In the genomic region with DNA sequence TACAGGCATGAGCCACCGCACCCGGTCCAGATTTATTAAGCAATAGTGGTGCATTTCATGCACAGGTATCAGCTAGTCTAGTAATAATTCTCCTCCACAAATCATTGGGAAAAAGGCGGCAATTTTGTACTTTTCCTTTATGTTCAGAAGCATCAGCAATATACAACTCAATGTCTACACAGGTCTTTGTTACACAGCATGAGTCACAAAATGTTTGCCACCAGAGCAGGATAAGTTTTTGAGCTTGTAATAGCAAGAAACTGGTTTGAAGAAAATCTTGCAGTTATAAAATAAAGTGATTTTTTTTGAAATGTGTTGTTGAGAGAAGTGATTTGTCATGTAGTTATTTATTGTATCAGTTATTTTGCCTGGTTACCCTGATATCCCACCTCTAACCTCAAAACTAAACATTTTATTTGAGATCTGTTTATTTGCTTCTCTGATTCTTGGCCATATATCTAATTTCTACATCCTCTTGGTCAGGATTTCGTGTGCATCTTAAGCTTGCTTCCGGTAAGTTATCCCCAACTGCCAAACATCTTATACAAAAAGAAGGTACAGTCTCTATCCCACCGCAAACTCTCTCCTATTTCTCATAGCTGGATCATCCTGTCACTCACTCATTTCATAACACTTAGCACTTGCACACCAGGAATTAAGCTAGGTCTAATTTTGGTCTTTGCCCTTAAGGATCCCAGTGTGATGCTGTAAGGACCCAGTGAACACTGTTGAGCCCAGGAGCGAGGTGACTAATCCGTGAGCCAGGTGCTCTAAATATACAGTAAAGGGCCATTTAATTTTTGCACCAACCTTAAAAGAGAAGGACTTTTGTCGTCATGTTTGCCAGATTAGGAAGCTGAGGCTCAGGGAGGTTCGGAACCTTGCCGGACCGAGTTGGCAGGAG, we compare ENCODE assay signal across 8 cellular contexts. TPM values are rescaled to one million over a fixed set of nuclear protein-coding genes. Genes with fewer than 3 reads are reported as not detected.
A peak's percentile ranks its signal among the peaks of the same experiment; 100 is the strongest.
DNase-seq lines count a peak whose midpoint lies in the region; ATAC-seq, FAIRE-seq and TF ChIP-seq lines count a peak whose summit lies in the region.

No MANE protein-coding gene starts in this region.

- TF ChIP-seq RAD21 in GM12878 (IDR thresholded peaks at IDR 0.05; ENCODE audit: insufficient read depth, low read depth, low read length), result no peak

- H3K4me3 Mint-ChIP-seq in Calu3 (ENCODE audit: low read depth, unreplicated experiment), result peak overlapping the region; percentile 78

- peaks cover 25% of the 10 kb centered on the region for H3K79me2 ChIP-seq in GM12878 (ENCODE audit: control insufficient read depth, insufficient read depth, low read length)

- H3K9ac ChIP-seq in GM12878 (ENCODE audit: control insufficient read depth, insufficient read depth, low read length) (peak overlapping the region; percentile 77), mucosa of rectum (ENCODE audit: low read depth in 1 of 2, low read length in 2 of 2) (peak overlapping the region; percentile 57 to 60)

- 11% methylated on average over 12 of the region's 12 CpGs for WGBS in GM12878 (ENCODE audit: insufficient coverage, insufficient replicate concordance, low lambda C conversion rate, missing lambda C conversion rate)

- SMC1A ChIA-PET in GM12878 (lab: Charles Lee; ENCODE audit: uncharacterized antibody, unreplicated experiment), result interaction anchor here (0.6 to 13.4 kb wide), 11 partner anchors 8 to 210 kb away, joined by 3 to 231 read pairs (median 4); partner anchors contain the start of genes NCAPH and SNRNP200

- H3K4me1 ChIP-seq in GM12878 (ENCODE audit: control insufficient read depth, insufficient read depth, low read length) (peaks cover 32% of the 10 kb centered on the region), mucosa of rectum (ENCODE audit: control insufficient read depth in 2 of 2, insufficient read depth in 2 of 2, low read length in 2 of 2) (peaks cover 5 to 12% of the 10 kb centered on the region in 2 donors)

- RAD21 ChIA-PET in GM12878 (lab: Charles Lee; ENCODE audit: unreplicated experiment), result interaction anchor here (1.0 to 4.7 kb wide), 13 partner anchors 9 to 537 kb away, joined by 3 to 44 read pairs (median 6); partner anchors contain the start of genes ANKRD39, NCAPH, SNRNP200 and STARD7

- DNase-seq in Calu3, result no peak
- no peak for DNase-seq in GM12878 (ENCODE audit: low read depth, low spot score)
- no peak for DNase-seq in NCI-H345 (lab: John Stamatoyannopoulos, UW)
- no peak for DNase-seq in caudate nucleus (lab: John Stamatoyannopoulos, UW)
- DNase-seq in middle frontal gyrus (ENCODE audit: extremely low spot score, low spot score), result no peak

- CTCF ChIA-PET in Calu3 (lab: Charles Lee), result interaction anchor here (0.5 to 1.6 kb wide), 6 partner anchors 15 to 214 kb away, joined by 3 to 6 read pairs (median 4); partner anchors contain the start of gene NCAPH
- CTCF ChIA-PET in GM12878 (lab: Yijun Ruan, JAX), result interaction anchor here (0.8 to 2.6 kb wide), 16 partner anchors 12 to 328 kb away, joined by 3 to 8 read pairs (median 4); partner anchors contain the start of genes ANKRD36C, SNRNP200 and STARD7

- ATAC-seq in HG03378 (IDR thresholded peaks at IDR 0.05; ENCODE audit: unreplicated experiment), result peak; percentile 6
- ATAC-seq in GM12878, result peak; percentile 9
- no peak for ATAC-seq in GM21360 (IDR thresholded peaks at IDR 0.05; ENCODE audit: unreplicated experiment)

- H3K9me3 Mint-ChIP-seq in Calu3 (ENCODE audit: low read depth, unreplicated experiment), result no peaks in the 10 kb centered on the region

- intact Hi-C loops in Calu3 (cut with micrococcal nuclease; ENCODE audit: unreplicated experiment), result no loop called here
- intact Hi-C loops in GM12878 (cut with micrococcal nuclease; ENCODE audit: unreplicated experiment), result loop anchor here (2.0 to 5.0 kb wide), 3 partner anchors 14 to 113 kb away; partner anchors contain the start of genes CIAO1, STARD7 and TMEM127

- H3K27me3 Mint-ChIP-seq in Calu3 (ENCODE audit: unreplicated experiment), result peaks cover 50% of the 10 kb centered on the region

- H3K27ac ChIP-seq in GM12878 (ENCODE audit: control insufficient read depth, insufficient read depth), result peak overlapping the region; percentile 88
- H3K27ac ChIP-seq in mucosa of rectum (ENCODE audit: low read depth in 2 of 2, low read length in 2 of 2), result peak overlapping the region in 1 of 2 donors; percentile 67
- H3K27ac ChIP-seq in caudate nucleus (ENCODE audit: low read depth, low read length), result no peak overlapping the region

- in situ Hi-C loops in GM12878 (cut with MboI), result no loop called here

- no peak for TF ChIP-seq EP300 in GM12878 (IDR thresholded peaks at IDR 0.05; ENCODE audit: borderline replicate concordance in 1 of 2, control insufficient read depth in 1 of 2, low read depth in 2 of 2, low read length in 2 of 2)

- peak overlapping the region; percentile 95 for H3K4me2 ChIP-seq in GM12878 (ENCODE audit: control insufficient read depth, insufficient read depth)

- peak overlapping the region; percentile 90 for H3K4me3 ChIP-seq in GM12878
- peak overlapping the region; percentile 58 to 74 for H3K4me3 ChIP-seq in mucosa of rectum (ENCODE audit: low read length in 2 of 2)

- H3K9me3 ChIP-seq in GM12878 (replicated peaks; ENCODE audit: control insufficient read depth, insufficient read depth, low read length) (no peaks in the 10 kb centered on the region), mucosa of rectum (ENCODE audit: control insufficient read depth in 2 of 2, low read length in 2 of 2) (no peaks in the 10 kb centered on the region)

- H3K27ac Mint-ChIP-seq in Calu3 (ENCODE audit: unreplicated experiment), result no peak overlapping the region

- no peak for TF ChIP-seq POLR2A in GM12878 (IDR thresholded peaks at IDR 0.05; ENCODE audit: low read depth, low read length)

- POLR2A ChIA-PET in GM12878 (lab: Charles Lee), result interaction anchor here (0.5 to 7.7 kb wide), 18 partner anchors 10 to 217 kb away, joined by 3 to 151 read pairs (median 4); partner anchors contain the start of genes NCAPH, SNRNP200 and STARD7

- FAIRE-seq in GM12878 (lab: Jason Lieb, UNC), result no peak

- no peaks in the 10 kb centered on the region for H3K27me3 ChIP-seq in GM12878 (replicated peaks in 1 of 2; ENCODE audit: control insufficient read depth in 2 of 2, insufficient read depth in 2 of 2, low read length in 1 of 2)
- H3K27me3 ChIP-seq in mucosa of rectum (ENCODE audit: control insufficient read depth in 2 of 2, insufficient read depth in 2 of 2, low read length in 2 of 2), result peaks cover 22 to 28% of the 10 kb centered on the region in 2 donors

- no TSS peak for BruUV-seq in Calu3 (replicated peaks; lab: Mats Ljungman, UMichigan)
- BruUV-seq in GM12878 (replicated peaks; lab: Mats Ljungman, UMichigan), result no TSS peak

- peak overlapping the region; percentile 89 for H2AFZ ChIP-seq in GM12878 (ENCODE audit: control insufficient read depth, low read depth, low read length)

- H3K36me3 Mint-ChIP-seq in Calu3 (ENCODE audit: insufficient read depth, unreplicated experiment), result peaks cover 22% of the 10 kb centered on the region

- TF ChIP-seq CTCF in Calu3 (IDR thresholded peaks at IDR 0.05; ENCODE audit: unreplicated experiment) (no peak), GM12878 (IDR thresholded peaks at IDR 0.05 in 2 of 3, conservative IDR thresholded peaks at IDR 0.05 in 1 of 3; ENCODE audit: control insufficient read depth in 2 of 3, extremely low read depth in 1 of 3, insufficient read depth in 1 of 3, low read depth in 3 of 3, low read length in 3 of 3) (no peak)

- no peaks in the 10 kb centered on the region for H3K4me1 Mint-ChIP-seq in Calu3 (ENCODE audit: low read depth, unreplicated experiment)

- H3K36me3 ChIP-seq in GM12878 (ENCODE audit: control insufficient read depth in 2 of 2, insufficient read depth in 2 of 2, low read length in 1 of 2), result no peaks in the 10 kb centered on the region
- no peaks in the 10 kb centered on the region for H3K36me3 ChIP-seq in mucosa of rectum (ENCODE audit: control insufficient read depth in 2 of 2, insufficient read depth in 2 of 2, low read length in 2 of 2)

- H4K20me1 ChIP-seq in GM12878 (ENCODE audit: control insufficient read depth, insufficient read depth), result no peaks in the 10 kb centered on the region

RNA-seq across cellular contexts. Expression of gene ITPRIPL1, which starts 4.5 kb away (rescaled TPM):
- total RNA-seq in Calu3 (2022) (1.2 and 1.7 TPM in 2 replicates), GM12878 (2014; rRNA removed) (28.7 and 29.6 TPM in 2 replicates), GM12878 (2014; rRNA removed; fragmentation: Illumina TruSeq; extraction: Trizol) (16.8 and 17.1 TPM in 2 replicates), GM12878 (2021) (23.8 and 28.7 TPM in 2 replicates)
- 16.9 and 20.9 TPM in 2 replicates for total RNA-seq in GM12878 (2013; cell fraction: nucleolus; rRNA removed)
- 5.3 TPM for polyA plus RNA-seq in GM12878 (2011; ENCODE audit: low read depth)
- polyA plus RNA-seq in GM12878 (2011; rRNA removed) (6.8 and 11.7 TPM in 2 replicates), GM12878 (2014; fragmentation: Illumina TruSeq; extraction: Trizol) (16.1 and 20.6 TPM in 2 replicates), GM12878 (2014; fragmentation: Nextera tagmentation; extraction: Ambion mirVana) (1 to 10 TPM; 4.9 to 5.7 TPM), GM12878 (2014; rRNA removed) (16.8 and 18.8 TPM in 2 replicates), GM12878 (2016; fragmentation: Nextera tagmentation; extraction: Ambion mirVana) (1 to 10 TPM; 9.9 TPM)
- polyA plus RNA-seq in GM12878 (2011; cell fraction: cytosol; rRNA removed), result 15.0 and 15.6 TPM in 2 replicates
- 6.4 and 7.1 TPM in 2 replicates for polyA plus RNA-seq in GM12878 (2011; cell fraction: nucleus; rRNA removed)
- polyA plus RNA-seq in GM12878 (2012), result 7.8 and 9.6 TPM in 2 replicates
- 14.0 and 19.4 TPM in 2 replicates for polyA minus RNA-seq in GM12878 (2011; rRNA and poly(A)+ RNA removed)
- polyA minus RNA-seq in GM12878 (2011; cell fraction: cytosol; rRNA and poly(A)+ RNA removed), result 6.3 and 6.8 TPM in 2 replicates
- polyA minus RNA-seq in GM12878 (2011; cell fraction: nucleus; rRNA and poly(A)+ RNA removed), result 4.2 and 9.0 TPM in 2 replicates

RNA-seq across cellular contexts. Expression of gene NCAPH, which starts 15.0 kb away (rescaled TPM):
- total RNA-seq in Calu3 (2022), result 39.7 and 47.3 TPM in 2 replicates
- total RNA-seq in GM12878 (2013; cell fraction: nucleolus; rRNA removed), result 23.0 and 28.6 TPM in 2 replicates
- 58.1 and 66.4 TPM in 2 replicates for total RNA-seq in GM12878 (2014; rRNA removed)
- 63.6 and 64.5 TPM in 2 replicates for total RNA-seq in GM12878 (2014; rRNA removed; fragmentation: Illumina TruSeq; extraction: Trizol)
- 67.0 and 71.0 TPM in 2 replicates for total RNA-seq in GM12878 (2021)
- polyA plus RNA-seq in GM12878 (2011; ENCODE audit: low read depth), result 21.2 TPM
- polyA plus RNA-seq in GM12878 (2011; rRNA removed), result 67.7 and 71.2 TPM in 2 replicates
- polyA plus RNA-seq in GM12878 (2011; cell fraction: cytosol; rRNA removed), result 71.1 and 75.5 TPM in 2 replicates
- 65.1 and 68.2 TPM in 2 replicates for polyA plus RNA-seq in GM12878 (2011; cell fraction: nucleus; rRNA removed)
- 17.5 and 27.0 TPM in 2 replicates for polyA plus RNA-seq in GM12878 (2012)
- 90.1 and 107 TPM in 2 replicates for polyA plus RNA-seq in GM12878 (2014; fragmentation: Illumina TruSeq; extraction: Trizol)
- polyA plus RNA-seq in GM12878 (2014; fragmentation: Nextera tagmentation; extraction: Ambion mirVana), result 10 to 100 TPM; 42.6 to 45.8 TPM
- 66.2 and 71.4 TPM in 2 replicates for polyA plus RNA-seq in GM12878 (2014; rRNA removed)
- polyA plus RNA-seq in GM12878 (2016; fragmentation: Nextera tagmentation; extraction: Ambion mirVana), result 10 to 100 TPM; 69.6 to 73.4 TPM
- 57.9 and 60.6 TPM in 2 replicates for polyA minus RNA-seq in GM12878 (2011; rRNA and poly(A)+ RNA removed)
- polyA minus RNA-seq in GM12878 (2011; cell fraction: cytosol; rRNA and poly(A)+ RNA removed), result 21.6 and 31.8 TPM in 2 replicates
- 21.2 and 28.6 TPM in 2 replicates for polyA minus RNA-seq in GM12878 (2011; cell fraction: nucleus; rRNA and poly(A)+ RNA removed)

RNA-seq across cellular contexts. Expression of gene SNRNP200, which starts 15.2 kb away (rescaled TPM):
- 140 and 143 TPM in 2 replicates for total RNA-seq in Calu3 (2022)
- total RNA-seq in GM12878 (2013; cell fraction: nucleolus; rRNA removed), result 125 and 137 TPM in 2 replicates
- total RNA-seq in GM12878 (2014; rRNA removed), result 68.7 and 72.9 TPM in 2 replicates
- 59.2 and 61.9 TPM in 2 replicates for total RNA-seq in GM12878 (2014; rRNA removed; fragmentation: Illumina TruSeq; extraction: Trizol)
- total RNA-seq in GM12878 (2021), result 147 and 158 TPM in 2 replicates
- polyA plus RNA-seq in GM12878 (2011; ENCODE audit: low read depth), result 99.9 TPM
- 106 and 176 TPM in 2 replicates for polyA plus RNA-seq in GM12878 (2011; rRNA removed)
- polyA plus RNA-seq in GM12878 (2011; cell fraction: cytosol; rRNA removed), result 277 and 280 TPM in 2 replicates
- 305 and 387 TPM in 2 replicates for polyA plus RNA-seq in GM12878 (2011; cell fraction: nucleus; rRNA removed)
- polyA plus RNA-seq in GM12878 (2012), result 117 and 126 TPM in 2 replicates
- 111 and 157 TPM in 2 replicates for polyA plus RNA-seq in GM12878 (2014; fragmentation: Illumina TruSeq; extraction: Trizol)
- polyA plus RNA-seq in GM12878 (2014; fragmentation: Nextera tagmentation; extraction: Ambion mirVana), result 10 to 100 TPM; 61.6 to 64.6 TPM
- 145 and 147 TPM in 2 replicates for polyA plus RNA-seq in GM12878 (2014; rRNA removed)
- polyA plus RNA-seq in GM12878 (2016; fragmentation: Nextera tagmentation; extraction: Ambion mirVana), result 100 to 1,000 TPM; 100 to 111 TPM
- polyA minus RNA-seq in GM12878 (2011; rRNA and poly(A)+ RNA removed), result 395 and 413 TPM in 2 replicates
- 106 and 118 TPM in 2 replicates for polyA minus RNA-seq in GM12878 (2011; cell fraction: cytosol; rRNA and poly(A)+ RNA removed)
- 79.8 and 136 TPM in 2 replicates for polyA minus RNA-seq in GM12878 (2011; cell fraction: nucleus; rRNA and poly(A)+ RNA removed)

RNA-seq across cellular contexts. Expression of gene CIAO1, which starts 54.6 kb away (rescaled TPM):
- 75.7 and 85.9 TPM in 2 replicates for total RNA-seq in Calu3 (2022)
- 40.1 and 42.8 TPM in 2 replicates for total RNA-seq in GM12878 (2013; cell fraction: nucleolus; rRNA removed)
- 74.7 and 89.4 TPM in 2 replicates for total RNA-seq in GM12878 (2014; rRNA removed)
- 48.0 and 49.7 TPM in 2 replicates for total RNA-seq in GM12878 (2014; rRNA removed; fragmentation: Illumina TruSeq; extraction: Trizol)
- total RNA-seq in GM12878 (2021), result 51.1 and 57.5 TPM in 2 replicates
- 23.7 TPM for polyA plus RNA-seq in GM12878 (2011; ENCODE audit: low read depth)
- 61.3 and 75.4 TPM in 2 replicates for polyA plus RNA-seq in GM12878 (2011; rRNA removed)
- polyA plus RNA-seq in GM12878 (2011; cell fraction: cytosol; rRNA removed), result 115 and 126 TPM in 2 replicates
- 66.5 and 69.5 TPM in 2 replicates for polyA plus RNA-seq in GM12878 (2011; cell fraction: nucleus; rRNA removed)
- polyA plus RNA-seq in GM12878 (2012), result 38.2 and 43.6 TPM in 2 replicates
- polyA plus RNA-seq in GM12878 (2014; fragmentation: Illumina TruSeq; extraction: Trizol), result 50.2 and 55.8 TPM in 2 replicates
- polyA plus RNA-seq in GM12878 (2014; fragmentation: Nextera tagmentation; extraction: Ambion mirVana), result 10 to 100 TPM in 1 of 2 experiments, 1 to 10 TPM in 1; 8.3 to 15.6 TPM
- 89.3 and 92.5 TPM in 2 replicates for polyA plus RNA-seq in GM12878 (2014; rRNA removed)
- 10 to 100 TPM; 69.4 to 73.1 TPM for polyA plus RNA-seq in GM12878 (2016; fragmentation: Nextera tagmentation; extraction: Ambion mirVana)
- polyA minus RNA-seq in GM12878 (2011; rRNA and poly(A)+ RNA removed), result 73.0 and 101 TPM in 2 replicates
- 26.6 and 27.0 TPM in 2 replicates for polyA minus RNA-seq in GM12878 (2011; cell fraction: cytosol; rRNA and poly(A)+ RNA removed)
- 19.2 and 32.0 TPM in 2 replicates for polyA minus RNA-seq in GM12878 (2011; cell fraction: nucleus; rRNA and poly(A)+ RNA removed)

RNA-seq across cellular contexts. Expression of gene TMEM127, which starts 54.8 kb away (rescaled TPM):
- 50.7 and 53.2 TPM in 2 replicates for total RNA-seq in Calu3 (2022)
- total RNA-seq in GM12878 (2013; cell fraction: nucleolus; rRNA removed), result 22.9 and 23.0 TPM in 2 replicates
- 11.2 and 15.3 TPM in 2 replicates for total RNA-seq in GM12878 (2014; rRNA removed)
- total RNA-seq in GM12878 (2014; rRNA removed; fragmentation: Illumina TruSeq; extraction: Trizol), result 8.2 and 8.9 TPM in 2 replicates
- total RNA-seq in GM12878 (2021), result 25.6 and 27.2 TPM in 2 replicates
- polyA plus RNA-seq in GM12878 (2011; ENCODE audit: low read depth), result 6.9 TPM
- 11.6 and 24.9 TPM in 2 replicates for polyA plus RNA-seq in GM12878 (2011; rRNA removed)
- 23.0 and 24.2 TPM in 2 replicates for polyA plus RNA-seq in GM12878 (2011; cell fraction: cytosol; rRNA removed)
- 19.2 and 23.7 TPM in 2 replicates for polyA plus RNA-seq in GM12878 (2011; cell fraction: nucleus; rRNA removed)
- 15.0 and 15.6 TPM in 2 replicates for polyA plus RNA-seq in GM12878 (2012)
- 10.5 and 19.9 TPM in 2 replicates for polyA plus RNA-seq in GM12878 (2014; fragmentation: Illumina TruSeq; extraction: Trizol)
- polyA plus RNA-seq in GM12878 (2014; fragmentation: Nextera tagmentation; extraction: Ambion mirVana), result 1 to 10 TPM; 2.6 to 3.0 TPM
- 18.4 and 22.3 TPM in 2 replicates for polyA plus RNA-seq in GM12878 (2014; rRNA removed)
- 10 to 100 TPM; 17.0 to 18.4 TPM for polyA plus RNA-seq in GM12878 (2016; fragmentation: Nextera tagmentation; extraction: Ambion mirVana)
- polyA minus RNA-seq in GM12878 (2011; rRNA and poly(A)+ RNA removed), result 32.5 and 35.8 TPM in 2 replicates
- polyA minus RNA-seq in GM12878 (2011; cell fraction: cytosol; rRNA and poly(A)+ RNA removed), result 7.8 and 11.4 TPM in 2 replicates
- 8.0 and 13.6 TPM in 2 replicates for polyA minus RNA-seq in GM12878 (2011; cell fraction: nucleus; rRNA and poly(A)+ RNA removed)
